In the genomic region with DNA sequence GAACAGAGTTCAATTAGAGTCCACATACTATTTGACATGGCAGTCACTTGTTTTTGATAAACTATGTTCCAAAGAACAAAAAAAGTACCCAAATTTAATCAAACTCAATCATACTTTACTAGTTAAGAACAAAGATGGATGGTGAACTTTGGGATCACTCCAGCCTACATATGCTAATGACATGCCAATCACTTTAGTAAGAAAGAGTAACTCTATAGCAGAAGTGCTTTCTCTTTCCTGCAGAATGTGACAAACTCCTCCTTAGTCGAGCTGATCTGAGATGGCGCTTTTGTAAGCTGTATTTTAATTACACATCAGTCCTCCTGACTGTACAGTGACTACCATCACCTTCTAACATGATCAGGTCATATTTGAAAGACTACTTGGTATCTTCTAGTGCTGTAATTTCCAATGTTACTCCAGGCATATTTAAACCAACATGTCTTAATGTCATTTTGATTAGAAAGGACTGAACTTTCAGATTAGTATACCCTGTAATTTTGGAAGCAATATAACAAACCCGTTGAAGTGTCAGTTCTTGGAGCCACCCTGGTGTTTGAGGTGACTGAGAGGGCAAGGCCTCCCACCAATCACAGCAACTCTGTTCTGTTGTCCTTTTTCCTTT, we compare ENCODE assay signal across 22 cellular contexts. TPM values are rescaled to one million over a fixed set of nuclear protein-coding genes. Genes with fewer than 3 reads are reported as not detected.
DNase-seq lines count a peak whose midpoint lies in the region; ATAC-seq and TF ChIP-seq lines count a peak whose summit lies in the region.
"Had no signal": no experiment of that assay in that cellular context is flagged by ENCODE, and none has a peak within 500 bp of the region (broad histone marks: within the 10 kb centered on the region; RNA-seq: fewer than 3 reads in every experiment).

No MANE protein-coding gene starts in this region.

- H3K18ac ChIP-seq in IMR-90 (ENCODE audit: low read depth, low read length) = no peak overlapping the region

- no peak overlapping the region for H4K91ac ChIP-seq in IMR-90 (ENCODE audit: insufficient read depth, low read depth, low read length)

- CTCF ChIA-PET in A673 (lab: Charles Lee) (interaction anchor here (0.7 kb wide), 1 partner anchor 30 kb away, joined by 3 read pairs; no protein-coding TSS in a partner anchor), IMR-90 (lab: Yijun Ruan, JAX) (no interaction called here)

- H3K27me3 ChIP-seq in A673 (replicated peaks; ENCODE audit: insufficient read depth, low read depth, low read length, poor library complexity) = peaks cover 12% of the 10 kb centered on the region
- H3K27me3 ChIP-seq in IMR-90 (ENCODE audit: control insufficient read depth, insufficient read depth, low read length) = no peaks in the 10 kb centered on the region
- H3K27me3 ChIP-seq: colonic mucosa, gastrocnemius medialis had no signal

- no peak for TF ChIP-seq CTCF in A673 (conservative IDR thresholded peaks at IDR 0.05; ENCODE audit: low read depth, low read length)
- no peak for TF ChIP-seq CTCF in IMR-90 (conservative IDR thresholded peaks at IDR 0.05; ENCODE audit: low read depth, low read length)

- H3K27ac ChIP-seq in A673 (ENCODE audit: low read depth, low read length, poor library complexity, severe bottlenecking) (no peak overlapping the region), IMR-90 (ENCODE audit: insufficient read depth, low read length) (no peak overlapping the region)
- H3K27ac ChIP-seq: colonic mucosa, gastrocnemius medialis, left ventricle myocardium inferior, transverse colon had no signal

- no peak for TF ChIP-seq RAD21 in IMR-90 (IDR thresholded peaks at IDR 0.05; ENCODE audit: low read length)

- peaks cover 9 to 26% of the 10 kb centered on the region in 2 experiments for H3K79me1 ChIP-seq in IMR-90 (ENCODE audit: low read depth in 1 of 2, low read length in 2 of 2)

- no peaks in the 10 kb centered on the region for H3K36me3 ChIP-seq in A673 (ENCODE audit: insufficient read depth, low read length, poor library complexity, severe bottlenecking)
- H3K36me3 ChIP-seq in IMR-90 (ENCODE audit: control insufficient read depth, insufficient read depth, low read length) = no peaks in the 10 kb centered on the region
- H3K36me3 ChIP-seq: colonic mucosa, gastrocnemius medialis, left ventricle myocardium inferior, transverse colon had no signal

- no peak overlapping the region for H4K5ac ChIP-seq in IMR-90 (ENCODE audit: low read depth, low read length)

- H3K27me3 Mint-ChIP-seq in activated T-helper 17 cell treated with anti-CD3 and anti-CD28 coated beads, Interleukin-2, amount 50 U/mL, for 72 hours = no peaks in the 10 kb centered on the region

- WGBS in IMR-90 (ENCODE audit: extremely low coverage in 2 of 2, insufficient read length in 1 of 2), 2 experiments = no CpG with 5 or more reads among the region's 3 CpGs

- no peak overlapping the region for H2AK9ac ChIP-seq in IMR-90 (replicated peaks; ENCODE audit: low read depth, low read length, poor library complexity)

- BruUV-seq in A673 (replicated peaks; lab: Mats Ljungman, UMichigan) = no TSS peak
- BruUV-seq in IMR-90 (replicated peaks; lab: Mats Ljungman, UMichigan) = no TSS peak

- H3K9ac ChIP-seq in IMR-90 (ENCODE audit: low read depth, low read length) = no peak overlapping the region

- no peak overlapping the region for H2BK20ac ChIP-seq in IMR-90 (ENCODE audit: low read depth, low read length)

- ATAC-seq in IMR-90 (ENCODE audit: low read depth) (no peak), HG02798 (IDR thresholded peaks at IDR 0.05; ENCODE audit: poor library complexity, unreplicated experiment) (no peak), HG03097 (IDR thresholded peaks at IDR 0.05; ENCODE audit: low FRiP score, unreplicated experiment) (no peak)
- no peak for ATAC-seq in activated T-helper 17 cell treated with anti-CD3 and anti-CD28 coated beads, Interleukin-2, amount 50 U/mL, for 72 hours (replicated peaks)
- ATAC-seq: gastrocnemius medialis, GM23338, PC-3, sciatic nerve had no signal

- H4K20me1 ChIP-seq in IMR-90 (ENCODE audit: insufficient read depth, low read length) = no peaks in the 10 kb centered on the region

- no peak overlapping the region for H4K8ac ChIP-seq in IMR-90 (ENCODE audit: low read depth in 2 of 2, low read length in 2 of 2)

- H3K4me3 Mint-ChIP-seq in activated T-helper 17 cell treated with anti-CD3 and anti-CD28 coated beads, Interleukin-2, amount 50 U/mL, for 72 hours = peak overlapping the region; percentile 60
- H3K4me3 Mint-ChIP-seq: GM23338; stimulated activated naive CD8-positive, alpha-beta T cell treated with anti-CD3 and anti-CD28 coated beads, Interleukin-15, Interleukin-2, amounts not matched to agents 100 ng/mL and 50 ng/mL, for 24 hours had no signal

- no peaks in the 10 kb centered on the region for H3K9me3 Mint-ChIP-seq in activated T-helper 17 cell treated with anti-CD3 and anti-CD28 coated beads, Interleukin-2, amount 50 U/mL, for 72 hours
- H3K9me3 Mint-ChIP-seq: GM23338; stimulated activated naive CD8-positive, alpha-beta T cell treated with anti-CD3 and anti-CD28 coated beads, Interleukin-15, Interleukin-2, amounts not matched to agents 100 ng/mL and 50 ng/mL, for 24 hours had no signal

- peaks cover 8% of the 10 kb centered on the region for H3K4me1 ChIP-seq in A673 (ENCODE audit: insufficient read depth, low read length, poor library complexity, severe bottlenecking)
- H3K4me1 ChIP-seq in IMR-90 (ENCODE audit: control insufficient read depth, insufficient read depth, low read length) = no peaks in the 10 kb centered on the region
- H3K4me1 ChIP-seq: colonic mucosa, gastrocnemius medialis had no signal

- H3K9me1 ChIP-seq in IMR-90 (ENCODE audit: insufficient read depth, low read length) = peaks cover 2% of the 10 kb centered on the region; the same call in 1 of the 2 replicates

- no peaks in the 10 kb centered on the region for H3K9me3 ChIP-seq in A673 (ENCODE audit: low read depth, low read length, poor library complexity, severe bottlenecking)
- no peaks in the 10 kb centered on the region for H3K9me3 ChIP-seq in IMR-90 (ENCODE audit: control insufficient read depth, insufficient read depth, low read length)
- H3K9me3 ChIP-seq: colonic mucosa, gastrocnemius medialis, left ventricle myocardium inferior, transverse colon had no signal

- TF ChIP-seq POLR2A in IMR-90 (IDR thresholded peaks at IDR 0.05; ENCODE audit: low read depth, low read length) = no peak
- TF ChIP-seq POLR2A in erythroblast (IDR thresholded peaks at IDR 0.05; ENCODE audit: low read length) = no peak

- H2AFZ ChIP-seq in IMR-90 (replicated peaks; ENCODE audit: low read length, poor library complexity) = no peak overlapping the region
- H2AFZ ChIP-seq: GM23338 had no signal

- in situ Hi-C loops in IMR-90 (cut with MboI; ENCODE audit: low sequenced_read_pairs) = loop anchor here (5.0 kb wide), 1 partner anchor 1023 kb away; no protein-coding TSS in a partner anchor

- no peak overlapping the region for H2BK120ac ChIP-seq in IMR-90 (ENCODE audit: low read depth, low read length)

- no peak overlapping the region for H2AK5ac ChIP-seq in IMR-90 (ENCODE audit: low read depth, low read length)

- dilution Hi-C loops in IMR-90 (cut with HindIII; ENCODE audit: low sequenced_read_pairs, unreplicated experiment) = no loop called here

- peak; percentile 14 for DNase-seq in A673 (ENCODE audit: low spot score)
- peak; percentile 13 for DNase-seq in IMR-90
- peak; percentile 12 for DNase-seq in fibroblast of peridontal ligament (ENCODE audit: extremely low read depth)
- DNase-seq in NCI-H1436 treated with DMSO at 0.1 percent for 48 hours (lab: John Stamatoyannopoulos, UW) = no peak
- no peak for DNase-seq in erythroblast (lab: John Stamatoyannopoulos, UW)
- DNase-seq: anterior cingulate cortex; C1 segment of cervical spinal cord; colonic mucosa; DMS53; gastrocnemius medialis; left ventricle myocardium inferior; NCI-H1105 treated with DMSO at 0.1 percent for 48 hours; PC-3; stimulated activated CD4-positive, alpha-beta T cell treated with anti-CD3 and anti-CD28 coated beads, Interleukin-2, amount 100 ng/mL, for 24 hours; T1000; transverse colon had no signal

- no peak overlapping the region for H3K4me2 ChIP-seq in IMR-90 (ENCODE audit: low read depth, low read length)
- H3K4me2 ChIP-seq: GM23338 had no signal

- no peak overlapping the region for H2BK15ac ChIP-seq in IMR-90 (ENCODE audit: low read depth, low read length)

- no peak overlapping the region for H2BK5ac ChIP-seq in IMR-90 (ENCODE audit: low read depth, low read length, poor library complexity, severe bottlenecking)

- no peak overlapping the region; the same call in 1 of the 2 replicates for H3K23ac ChIP-seq in IMR-90 (ENCODE audit: low read depth, low read length)

- H3K4me3 ChIP-seq in A673 (ENCODE audit: low read depth, low read length, poor library complexity, severe bottlenecking) (no peak overlapping the region), IMR-90 (ENCODE audit: insufficient read depth, low read depth, low read length) (no peak overlapping the region)
- H3K4me3 ChIP-seq: colonic mucosa, gastrocnemius medialis, GM23338, left ventricle myocardium inferior, transverse colon had no signal

- intact Hi-C loops in A673 (cut with micrococcal nuclease; ENCODE audit: unreplicated experiment) = loop anchor here (5.0 to 10.0 kb wide), 3 partner anchors 325 to 978 kb away; partner anchors contain the start of genes ITFG1 and PHKB
- intact Hi-C loops in IMR-90 (cut with micrococcal nuclease) = loop anchor here (5.0 to 10.0 kb wide), 7 partner anchors 173 to 1493 kb away; partner anchors contain the start of genes ABCC11 and LONP2

- 0 out of 2 replicates have a peak overlapping the region, but pooled peaks have one; percentile 7 for H3K14ac ChIP-seq in IMR-90 (replicated peaks; ENCODE audit: low read depth, low read length)

- no peak overlapping the region for H3K4ac ChIP-seq in IMR-90 (ENCODE audit: low read depth, low read length)

- POLR2A ChIA-PET in A673 (lab: Charles Lee; ENCODE audit: low non-redundant PET) = no interaction called here
- POLR2A ChIA-PET in IMR-90 (lab: Charles Lee; ENCODE audit: unreplicated experiment) = no interaction called here

- H3K27ac Mint-ChIP-seq in activated T-helper 17 cell treated with anti-CD3 and anti-CD28 coated beads, Interleukin-2, amount 50 U/mL, for 72 hours = peak overlapping the region; percentile 63
- H3K27ac Mint-ChIP-seq: stimulated activated naive CD8-positive, alpha-beta T cell treated with anti-CD3 and anti-CD28 coated beads, Interleukin-15, Interleukin-2, amounts not matched to agents 100 ng/mL and 50 ng/mL, for 24 hours had no signal

- H3K36me3 Mint-ChIP-seq in activated T-helper 17 cell treated with anti-CD3 and anti-CD28 coated beads, Interleukin-2, amount 50 U/mL, for 72 hours (ENCODE audit: low read depth) = peaks cover 10% of the 10 kb centered on the region

- H3K56ac ChIP-seq in IMR-90 (ENCODE audit: extremely low read depth, insufficient read depth, low read length) = no peak overlapping the region

- peaks cover 36% of the 10 kb centered on the region for H3K4me1 Mint-ChIP-seq in activated T-helper 17 cell treated with anti-CD3 and anti-CD28 coated beads, Interleukin-2, amount 50 U/mL, for 72 hours

RNA-seq across cellular contexts. Expression of gene NETO2, which starts 4.1 kb away (rescaled TPM):
- 45.0 and 68.7 TPM in 2 replicates for total RNA-seq in A673 (2021)
- 31.4 and 39.3 TPM in 2 replicates for total RNA-seq in IMR-90 (2012; rRNA removed)
- polyA plus RNA-seq in IMR-90 (2012; rRNA removed) = 38.5 and 40.7 TPM in 2 replicates
- 14.6 and 15.3 TPM in 2 replicates for polyA plus RNA-seq in IMR-90 (2012; cell fraction: cytosol; rRNA removed)
- polyA plus RNA-seq in IMR-90 (2012; cell fraction: nucleus; rRNA removed; ENCODE audit: low replicate concordance) = 9.6 and 34.3 TPM in 2 replicates
- 10 to 100 TPM; 17.9 to 67.0 TPM for total RNA-seq in activated T-helper 17 cell treated with anti-CD3 and anti-CD28 coated beads, Interleukin-2, amount 50 U/mL, for 72 hours

Comparison
In these comparisons a context has a peak if more than half of its experiments do, and no peak if none do; other contexts are left out.
1. DNase-seq: peak in A673 (single experiment), IMR-90 (single experiment) and fibroblast of peridontal ligament (single experiment); none in NCI-H1436 treated with DMSO at 0.1 percent for 48 hours (single experiment) and erythroblast (0 of 2).